ENCODE assay signal across 10 cellular contexts in the genomic region with DNA sequence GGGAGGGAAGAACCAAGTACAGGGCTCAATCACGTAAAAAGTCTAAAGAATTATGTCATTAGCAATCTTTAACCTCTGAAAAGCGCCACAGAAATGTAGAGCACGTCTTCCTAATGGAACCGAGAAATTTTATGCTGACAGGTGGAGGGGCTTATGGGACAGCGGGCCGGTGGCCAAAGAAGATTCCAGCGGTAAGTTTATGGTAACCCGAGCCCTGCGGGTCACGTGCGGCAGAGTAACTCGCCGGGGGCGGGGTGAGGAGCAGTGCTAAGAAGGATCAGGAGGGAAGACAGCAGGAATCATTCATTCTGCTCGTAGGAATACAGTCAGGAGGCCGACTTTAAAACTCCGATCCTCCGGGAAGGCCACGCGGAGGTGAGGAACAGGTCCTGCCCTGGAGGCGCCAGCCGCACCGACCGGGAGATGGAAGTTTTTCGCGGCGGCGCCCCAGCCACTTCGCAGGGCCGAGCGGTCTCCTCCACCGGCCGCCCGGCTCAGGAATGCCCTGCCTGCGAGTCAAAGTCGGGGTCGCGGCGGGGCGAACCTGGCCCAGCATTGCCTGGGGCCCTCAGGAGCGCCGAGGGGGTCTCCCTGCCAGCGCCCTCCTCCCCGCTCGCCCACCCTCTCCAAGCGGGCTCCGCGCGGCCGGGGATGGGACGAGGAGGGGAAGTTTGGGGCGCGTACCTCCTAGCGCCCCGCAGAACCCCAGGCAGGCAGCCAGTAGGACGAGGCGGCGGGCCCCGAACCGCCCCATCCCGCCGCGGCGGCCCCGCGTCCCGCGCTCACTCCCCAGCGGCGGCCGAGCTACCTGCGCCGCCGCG.
DNase-seq lines count a peak whose midpoint lies in the region; ATAC-seq, FAIRE-seq and TF ChIP-seq lines count a peak whose summit lies in the region.
"Had no signal": no experiment of that assay in that cellular context is flagged by ENCODE, and none has a peak within 500 bp of the region (broad histone marks: within the 10 kb centered on the region; RNA-seq: fewer than 3 reads in every experiment).

No MANE protein-coding gene starts in this region.

- in situ Hi-C loops in brain microvascular endothelial cell (cut with HindIII; ENCODE audit: low pct_ligation_motif_present, low sequenced_read_pairs), result no loop called here
- in situ Hi-C loops in HAP-1 (cut with MboI; ENCODE audit: low sequenced_read_pairs), result no loop called here

- no peaks in the 10 kb centered on the region for H3K9me3 ChIP-seq in kidney (ENCODE audit: control insufficient read depth in 1 of 2, low read length in 2 of 2)
- H3K9me3 ChIP-seq in spleen, result peaks cover 0 to 2% (median 0%) of the 10 kb centered on the region in 8 donors
- H3K9me3 ChIP-seq in HAP-1, result no peaks in the 10 kb centered on the region
- H3K9me3 ChIP-seq: SJSA1 had no signal

- peak overlapping the region; percentile 34 to 60 for H3K9ac ChIP-seq in kidney (ENCODE audit: low read length in 2 of 2)

- ATAC-seq in HG03045 (IDR thresholded peaks at IDR 0.05; ENCODE audit: unreplicated experiment) (no peak), GM21717 (IDR thresholded peaks at IDR 0.05; ENCODE audit: unreplicated experiment) (no peak)

- peak overlapping the region; percentile 53 for H3K4me3 ChIP-seq in brain microvascular endothelial cell (ENCODE audit: low read depth, low read length)
- H3K4me3 ChIP-seq in kidney (ENCODE audit: low read length in 2 of 2), result peak overlapping the region; percentile 63 to 65
- H3K4me3 ChIP-seq in spleen, result peak overlapping the region; percentile 5 to 72 (median 39)
- H3K4me3 ChIP-seq in HAP-1, result no peak overlapping the region
- H3K4me3 ChIP-seq: SJSA1 had no signal

- no peak for FAIRE-seq in kidney (lab: Jason Lieb, UNC)
- FAIRE-seq: A204.1 had no signal

- DNase-seq in NCI-H2227 (lab: John Stamatoyannopoulos, UW; ENCODE audit: unreplicated experiment), result peak; percentile 2
- DNase-seq in NCI-H2227 treated with DMSO at 0.1 percent for 48 hours (lab: John Stamatoyannopoulos, UW), result no peak
- no peak for DNase-seq in brain microvascular endothelial cell
- peak; percentile 81 for DNase-seq in kidney
- peak; percentile 78 for DNase-seq in spleen
- DNase-seq in HAP-1 (ENCODE audit: low spot score in 2 of 2), result no peak

- no peaks in the 10 kb centered on the region for H3K36me3 ChIP-seq in brain microvascular endothelial cell (replicated peaks)
- H3K36me3 ChIP-seq in kidney (ENCODE audit: control insufficient read depth in 1 of 2, insufficient read depth in 2 of 2, low read length in 2 of 2), result no peaks in the 10 kb centered on the region
- H3K36me3 ChIP-seq in spleen, result no peaks in the 10 kb centered on the region
- no peaks in the 10 kb centered on the region for H3K36me3 ChIP-seq in HAP-1 (replicated peaks)
- H3K36me3 ChIP-seq: SJSA1 had no signal

- peaks cover 5 to 9% of the 10 kb centered on the region in 2 donors for H3K4me1 ChIP-seq in kidney (ENCODE audit: control insufficient read depth in 1 of 2, insufficient read depth in 1 of 2, low read depth in 1 of 2, low read length in 2 of 2)
- H3K4me1 ChIP-seq in spleen, result peaks cover 0 to 16% (median 14%) of the 10 kb centered on the region in 6 donors
- H3K4me1 ChIP-seq in HAP-1, result no peaks in the 10 kb centered on the region
- H3K4me1 ChIP-seq: SJSA1 had no signal

- WGBS in spleen, 5 donors, result 3 to 10% (median 5%) methylated on average over 45 to 75 of the region's 75 CpGs

- TF ChIP-seq CTCF in brain microvascular endothelial cell (IDR thresholded peaks at IDR 0.05; ENCODE audit: low read depth, low read length, missing control alignments) (no peak), kidney (IDR thresholded peaks at IDR 0.05; ENCODE audit: borderline replicate concordance, extremely low read depth, insufficient read depth) (no peak), spleen (IDR thresholded peaks at IDR 0.05 in 8 of 11, conservative IDR thresholded peaks at IDR 0.05 in 3 of 11) (no peak)

- H3K27me3 ChIP-seq in brain microvascular endothelial cell (replicated peaks) (peaks cover 10% of the 10 kb centered on the region), spleen (replicated peaks in 1 of 7) (peaks cover 0 to 60% (median 28%) of the 10 kb centered on the region in 7 donors), HAP-1 (ENCODE audit: low read depth) (peaks cover 5% of the 10 kb centered on the region)
- H3K27me3 ChIP-seq: SJSA1 had no signal

- TF ChIP-seq POLR2A in spleen (IDR thresholded peaks at IDR 0.05), result no peak

- intact Hi-C loops in kidney (cut with DNase I) (no loop called here), spleen (cut with DNase I; ENCODE audit: low total_unique reads) (no loop called here)

- H3K27ac ChIP-seq in brain microvascular endothelial cell (no peak overlapping the region), kidney (ENCODE audit: low read depth in 2 of 2, low read length in 2 of 2) (peak overlapping the region; percentile 57 to 66), spleen (no peak overlapping the region)
- H3K27ac ChIP-seq: SJSA1 had no signal

Comparison
In these comparisons a context has a peak if more than half of its experiments do, and no peak if none do; other contexts are left out.
1. DNase-seq: peak in NCI-H2227 (single experiment), kidney (single experiment) and spleen (single experiment); none in NCI-H2227 treated with DMSO at 0.1 percent for 48 hours (single experiment), brain microvascular endothelial cell (single experiment) and HAP-1 (0 of 2).
2. H3K27ac ChIP-seq: peak in kidney (2 of 2); none in brain microvascular endothelial cell (single experiment) and spleen (0 of 8).